In genomic region chr13:38686635-38687245, GRCh38 we compare ENCODE assay signal across 8 cellular contexts. TPM values are rescaled to one million over a fixed set of nuclear protein-coding genes. Genes with fewer than 3 reads are reported as not detected.
A peak's percentile ranks its signal among the peaks of the same experiment; 100 is the strongest.
DNase-seq lines count a peak whose midpoint lies in the region; ATAC-seq and TF ChIP-seq lines count a peak whose summit lies in the region.

TSS of gene FREM2 (plus strand) at chr13:38687077. CDS start at chr13:38687345, 268 bp downstream.

- H3K4me1 ChIP-seq in body of pancreas, result peaks cover 25% of the 10 kb centered on the region

- ATAC-seq in body of pancreas, result peak; percentile 88
- peak; percentile 8 for ATAC-seq in stimulated activated naive CD8-positive, alpha-beta T cell treated with anti-CD3 and anti-CD28 coated beads, Interleukin-15, Interleukin-2, amounts not matched to agents 100 U/mL and 50 U/mL, for 24 hours
- no peak for ATAC-seq in GM18909 (IDR thresholded peaks at IDR 0.05; ENCODE audit: poor library complexity, unreplicated experiment)
- no peak for ATAC-seq in GM18498 (IDR thresholded peaks at IDR 0.05; ENCODE audit: unreplicated experiment)
- no peak for ATAC-seq in HG02759 (IDR thresholded peaks at IDR 0.05; ENCODE audit: unreplicated experiment)

- DNase-seq in GM06990 (ENCODE audit: extremely low read depth, insufficient read length) (peak; percentile 4), NCI-H2107 treated with DMSO at 0.1 percent for 48 hours (lab: John Stamatoyannopoulos, UW; ENCODE audit: unreplicated experiment) (peak; percentile 61), body of pancreas (peak; percentile 61 to 80 (median 74)), iris pigment epithelial cell (ENCODE audit: low read depth) (peak; percentile 26)
- no peak for DNase-seq in stimulated activated naive CD8-positive, alpha-beta T cell treated with anti-CD3 and anti-CD28 coated beads, Interleukin-15, Interleukin-2, amounts not matched to agents 100 U/mL and 50 U/mL, for 24 hours

- H3K27me3 ChIP-seq in GM06990 (replicated peaks; ENCODE audit: control insufficient read depth, insufficient read depth, low read length) (no peaks in the 10 kb centered on the region), body of pancreas (peaks cover 0 to 4% of the 10 kb centered on the region in 2 donors)

- H3K4me3 ChIP-seq in GM06990 (replicated peaks; ENCODE audit: low read depth, low read length) (peak within 1 kb of the TSS; percentile 12; the same call in 1 of the 2 replicates), body of pancreas (peak within 1 kb of the TSS; percentile 30 to 71)

- no peaks in the 10 kb centered on the region for H3K36me3 ChIP-seq in GM06990 (ENCODE audit: control insufficient read depth, insufficient read depth, low read length)
- no peaks in the 10 kb centered on the region for H3K36me3 ChIP-seq in body of pancreas (replicated peaks in 1 of 2; ENCODE audit: insufficient read depth in 1 of 2, low read depth in 2 of 2)

- no peaks in the 10 kb centered on the region for H3K9me3 ChIP-seq in body of pancreas

- intact Hi-C loops in body of pancreas (cut with DNase I), result no loop called here

- TF ChIP-seq CTCF in GM06990 (IDR thresholded peaks at IDR 0.05; ENCODE audit: insufficient read depth, low read length, poor library complexity, severe bottlenecking) (no peak), body of pancreas (IDR thresholded peaks at IDR 0.05) (no peak)

- 0 to 1% methylated on average over 27 to 37 of the region's 37 CpGs for WGBS in body of pancreas, 2 donors

- peak in 2 of 3 donors; percentile 50 to 55 for TF ChIP-seq POLR2A in body of pancreas (IDR thresholded peaks at IDR 0.05)

- H3K27ac ChIP-seq in body of pancreas, result peak within 1 kb of the TSS in 3 of 4 donors; percentile 24 to 73 (median 29)

RNA-seq across cellular contexts. Expression of gene FREM2, which starts in this region (rescaled TPM):
- 10 to 100 TPM; 12.5 to 17.9 TPM for total RNA-seq in body of pancreas

Comparison
In these comparisons a context has a peak if more than half of its experiments do, and no peak if none do; other contexts are left out.
1. ATAC-seq: peak in body of pancreas (single experiment) and stimulated activated naive CD8-positive, alpha-beta T cell treated with anti-CD3 and anti-CD28 coated beads, Interleukin-15, Interleukin-2, amounts not matched to agents 100 U/mL and 50 U/mL, for 24 hours (single experiment); none in GM18909 (single experiment), GM18498 (single experiment) and HG02759 (single experiment).